ENCODE assay signal across 1 cellular context in genomic region chrX:118513120-118513899, GRCh38.
TF ChIP-seq lines count a peak whose summit lies in the region.

No MANE protein-coding gene starts in this region.

TF ChIP-seq in IMR-90, 13 proteins besides CTCF, POLR2A, EP300 and RAD21:
- TF ChIP-seq NFE2L2 (IDR thresholded peaks at IDR 0.05; ENCODE audit: low read depth, low read length) (no peak), ELK1 (IDR thresholded peaks at IDR 0.05; ENCODE audit: borderline replicate concordance, low read depth, low read length) (no peak), FOS (IDR thresholded peaks at IDR 0.05; ENCODE audit: low read depth, low read length) (no peak), CHD1 (IDR thresholded peaks at IDR 0.05; ENCODE audit: low read depth, low read length) (no peak), RFX5 (IDR thresholded peaks at IDR 0.05; ENCODE audit: low read depth, low read length) (no peak), MXI1 (IDR thresholded peaks at IDR 0.05; ENCODE audit: borderline replicate concordance, low read depth, low read length) (no peak), RCOR1 (IDR thresholded peaks at IDR 0.05; ENCODE audit: insufficient replicate concordance, low read length) (no peak), SMC3 (IDR thresholded peaks at IDR 0.05; ENCODE audit: low read depth, low read length) (no peak), MAFK (IDR thresholded peaks at IDR 0.05; ENCODE audit: low read depth, low read length) (no peak), USF2 (IDR thresholded peaks at IDR 0.05; ENCODE audit: low read depth, low read length) (no peak), BHLHE40 (IDR thresholded peaks at IDR 0.05; ENCODE audit: low read depth, low read length) (no peak), MAZ (IDR thresholded peaks at IDR 0.05; ENCODE audit: borderline replicate concordance, low read depth, low read length) (no peak), CEBPB (IDR thresholded peaks at IDR 0.05; ENCODE audit: low read depth, low read length) (no peak)
